In genomic region chr1:12038356-12039140, GRCh38 we compare ENCODE assay signal across 27 cellular contexts. TPM values are rescaled to one million over a fixed set of nuclear protein-coding genes. Genes with fewer than 3 reads are reported as not detected.
DNase-seq lines count a peak whose midpoint lies in the region; ATAC-seq and TF ChIP-seq lines count a peak whose summit lies in the region.
"Had no signal": no experiment of that assay in that cellular context is flagged by ENCODE, and none has a peak within 500 bp of the region (broad histone marks: within the 10 kb centered on the region; RNA-seq: fewer than 3 reads in every experiment).

No MANE protein-coding gene starts in this region.

- no peaks in the 10 kb centered on the region for H4K20me1 ChIP-seq in Loucy (ENCODE audit: insufficient read depth, low read length, poor library complexity, severe bottlenecking)

- H3K4me1 ChIP-seq in Loucy (ENCODE audit: insufficient read depth, low read length, poor library complexity, severe bottlenecking) (no peaks in the 10 kb centered on the region), mesenchymal stem cell (ENCODE audit: control insufficient read depth, insufficient read depth, low read depth, low read length) (peaks cover 7% of the 10 kb centered on the region)
- H3K4me1 ChIP-seq: prostate gland had no signal

- no peaks in the 10 kb centered on the region for H3K9me2 ChIP-seq in Loucy (replicated peaks; ENCODE audit: low read depth, low read length)

- H4K8ac ChIP-seq in mesenchymal stem cell (ENCODE audit: low read length), result no peak overlapping the region

- no peaks in the 10 kb centered on the region for H3K79me2 ChIP-seq in Loucy (ENCODE audit: insufficient read depth, low read length)

- H2BK15ac ChIP-seq in mesenchymal stem cell (ENCODE audit: low read depth, poor library complexity, severe bottlenecking), result no peak overlapping the region

- no peak for DNase-seq in activated naive CD8-positive, alpha-beta T cell treated with anti-CD3 and anti-CD28 coated beads, Interleukin-2, amount 10 ng/mL, durations not matched to agents 7 days and 5 days
- DNase-seq in activated naive CD8-positive, alpha-beta T cell treated with anti-CD3 and anti-CD28 coated beads for 36 hours, result no peak
- no peak for DNase-seq in mesenchymal stem cell
- DNase-seq in stimulated activated naive B cell treated with anti-CD40 and anti-IgM and Interleukin-4, amounts not matched to agents 10 μg/mL and 1 μg/mL and 100 μg/mL, for 72 hours, result no peak
- no peak for DNase-seq in HuH-7.5 (ENCODE audit: low spot score)
- no peak for DNase-seq in hepatic stellate cell (ENCODE audit: low spot score)
- DNase-seq in iPS-NIHi11 (ENCODE audit: low spot score), result no peak
- DNase-seq: activated CD8-positive, alpha-beta memory T cell treated with anti-CD3 and anti-CD28 coated beads, Interleukin-2, amount 10 ng/mL, durations not matched to agents 7 days and 5 days; AML-193; aorta; CD8-positive, alpha-beta memory T cell; foreskin fibroblast; heart left ventricle; kidney glomerular epithelial cell; NCI-H146; NCI-H2107; NCI-H446; NCI-H82; stimulated activated CD4-positive, alpha-beta T cell treated with anti-CD3 and anti-CD28 coated beads, Interleukin-15, amount 100 ng/mL, for 24 hours; stimulated activated naive CD8-positive, alpha-beta T cell treated with anti-CD3 and anti-CD28 coated beads, Interleukin-15, amount 100 ng/mL, for 72 hours; WERI-Rb-1 had no signal

- H3K18ac ChIP-seq in mesenchymal stem cell (ENCODE audit: low read depth in 1 of 2, low read length in 2 of 2), result no peak overlapping the region

- peak overlapping the region; percentile 2 for H3K9ac ChIP-seq in Loucy (ENCODE audit: low read depth, low read length, poor library complexity, severe bottlenecking)
- no peak overlapping the region for H3K9ac ChIP-seq in mesenchymal stem cell (ENCODE audit: low read length)

- H2AFZ ChIP-seq in Loucy (ENCODE audit: low read length) (no peak overlapping the region), mesenchymal stem cell (ENCODE audit: low read depth, low read length) (peak overlapping the region; percentile 3)

- H3K27ac Mint-ChIP-seq in activated naive CD8-positive, alpha-beta T cell treated with anti-CD3 and anti-CD28 coated beads, Interleukin-2, amount 10 ng/mL, durations not matched to agents 7 days and 5 days, result peak overlapping the region; percentile 8
- H3K27ac Mint-ChIP-seq in activated naive CD8-positive, alpha-beta T cell treated with anti-CD3 and anti-CD28 coated beads for 36 hours, result no peak overlapping the region
- peak overlapping the region; percentile 96 for H3K27ac Mint-ChIP-seq in stimulated activated naive B cell treated with anti-CD40 and anti-IgM and Interleukin-4, amounts not matched to agents 10 μg/mL and 1 μg/mL and 100 μg/mL, for 72 hours
- H3K27ac Mint-ChIP-seq: activated CD8-positive, alpha-beta memory T cell treated with anti-CD3 and anti-CD28 coated beads, Interleukin-2, amount 10 ng/mL, durations not matched to agents 7 days and 5 days; activated naive CD4-positive, alpha-beta T cell treated with anti-CD3 and anti-CD28 coated beads, Interleukin-2, amount 50 U/mL, for 24 hours; CD8-positive, alpha-beta memory T cell had no signal

- no peaks in the 10 kb centered on the region for H3K79me1 ChIP-seq in mesenchymal stem cell (replicated peaks; ENCODE audit: low read length, poor library complexity, severe bottlenecking)

- H3K36me3 ChIP-seq in Loucy (ENCODE audit: insufficient read depth, low read length) (no peaks in the 10 kb centered on the region), mesenchymal stem cell (ENCODE audit: control insufficient read depth in 1 of 2, insufficient read depth in 2 of 2, low read depth in 1 of 2, low read length in 2 of 2) (no peaks in the 10 kb centered on the region)
- H3K36me3 ChIP-seq: heart left ventricle, neutrophil, prostate gland, WERI-Rb-1 had no signal

- no peak overlapping the region for H2AK5ac ChIP-seq in mesenchymal stem cell (ENCODE audit: low read length, severe bottlenecking)

- no peak for ATAC-seq in activated naive CD8-positive, alpha-beta T cell treated with anti-CD3 and anti-CD28 coated beads, Interleukin-2, amount 10 ng/mL, durations not matched to agents 7 days and 5 days (ENCODE audit: low read depth)
- ATAC-seq in stimulated activated naive B cell treated with anti-CD40 and anti-IgM and Interleukin-4, amounts not matched to agents 10 μg/mL and 1 μg/mL and 100 μg/mL, for 72 hours (replicated peaks), result peak in 1 of 2 donors; percentile 8
- ATAC-seq: A549; activated CD8-positive, alpha-beta memory T cell treated with anti-CD3 and anti-CD28 coated beads, Interleukin-2, amount 10 ng/mL, durations not matched to agents 7 days and 5 days had no signal

- H4K91ac ChIP-seq in mesenchymal stem cell (ENCODE audit: low read length), result no peak overlapping the region

- WGBS in mesenchymal stem cell, result 87% methylated on average over 15 of the region's 17 CpGs

- H3K36me3 Mint-ChIP-seq in activated naive CD8-positive, alpha-beta T cell treated with anti-CD3 and anti-CD28 coated beads, Interleukin-2, amount 10 ng/mL, durations not matched to agents 7 days and 5 days, result no peaks in the 10 kb centered on the region
- H3K36me3 Mint-ChIP-seq in activated naive CD8-positive, alpha-beta T cell treated with anti-CD3 and anti-CD28 coated beads for 36 hours, result no peaks in the 10 kb centered on the region
- H3K36me3 Mint-ChIP-seq in stimulated activated naive B cell treated with anti-CD40 and anti-IgM and Interleukin-4, amounts not matched to agents 10 μg/mL and 1 μg/mL and 100 μg/mL, for 72 hours, result peaks cover 0 to 8% of the 10 kb centered on the region in 2 donors
- H3K36me3 Mint-ChIP-seq: activated CD8-positive, alpha-beta memory T cell treated with anti-CD3 and anti-CD28 coated beads, Interleukin-2, amount 10 ng/mL, durations not matched to agents 7 days and 5 days; activated naive CD4-positive, alpha-beta T cell treated with anti-CD3 and anti-CD28 coated beads, Interleukin-2, amount 50 U/mL, for 24 hours; CD8-positive, alpha-beta memory T cell had no signal

- H2BK120ac ChIP-seq in mesenchymal stem cell (ENCODE audit: low read depth, low read length), result no peak overlapping the region

- no peak overlapping the region for H3K14ac ChIP-seq in mesenchymal stem cell (ENCODE audit: low read length in 2 of 2)

- no peaks in the 10 kb centered on the region for H3K9me3 Mint-ChIP-seq in activated naive CD8-positive, alpha-beta T cell treated with anti-CD3 and anti-CD28 coated beads, Interleukin-2, amount 10 ng/mL, durations not matched to agents 7 days and 5 days
- no peaks in the 10 kb centered on the region for H3K9me3 Mint-ChIP-seq in activated naive CD8-positive, alpha-beta T cell treated with anti-CD3 and anti-CD28 coated beads for 36 hours
- H3K9me3 Mint-ChIP-seq in stimulated activated naive B cell treated with anti-CD40 and anti-IgM and Interleukin-4, amounts not matched to agents 10 μg/mL and 1 μg/mL and 100 μg/mL, for 72 hours, result no peaks in the 10 kb centered on the region
- H3K9me3 Mint-ChIP-seq: activated naive CD4-positive, alpha-beta T cell treated with anti-CD3 and anti-CD28 coated beads, Interleukin-2, amount 50 U/mL, for 24 hours; CD8-positive, alpha-beta memory T cell; stimulated activated naive CD8-positive, alpha-beta T cell treated with anti-CD3 and anti-CD28 coated beads, Interleukin-15, amount 100 ng/mL, for 72 hours had no signal

- H3K4me1 Mint-ChIP-seq in activated naive CD8-positive, alpha-beta T cell treated with anti-CD3 and anti-CD28 coated beads, Interleukin-2, amount 10 ng/mL, durations not matched to agents 7 days and 5 days, result no peaks in the 10 kb centered on the region
- peaks cover 8% of the 10 kb centered on the region for H3K4me1 Mint-ChIP-seq in activated naive CD8-positive, alpha-beta T cell treated with anti-CD3 and anti-CD28 coated beads for 36 hours
- H3K4me1 Mint-ChIP-seq in stimulated activated naive B cell treated with anti-CD40 and anti-IgM and Interleukin-4, amounts not matched to agents 10 μg/mL and 1 μg/mL and 100 μg/mL, for 72 hours, result peaks cover 27 to 50% of the 10 kb centered on the region in 2 donors
- H3K4me1 Mint-ChIP-seq: activated naive CD4-positive, alpha-beta T cell treated with anti-CD3 and anti-CD28 coated beads, Interleukin-2, amount 50 U/mL, for 24 hours had no signal

- no peak overlapping the region for H3K27ac ChIP-seq in mesenchymal stem cell (ENCODE audit: low read length, poor library complexity, severe bottlenecking)
- H3K27ac ChIP-seq: A549, heart left ventricle, neutrophil, prostate gland, WERI-Rb-1 had no signal

- no peaks in the 10 kb centered on the region for H3K27me3 Mint-ChIP-seq in activated naive CD8-positive, alpha-beta T cell treated with anti-CD3 and anti-CD28 coated beads, Interleukin-2, amount 10 ng/mL, durations not matched to agents 7 days and 5 days
- H3K27me3 Mint-ChIP-seq in activated naive CD8-positive, alpha-beta T cell treated with anti-CD3 and anti-CD28 coated beads for 36 hours, result peaks cover 3% of the 10 kb centered on the region
- H3K27me3 Mint-ChIP-seq in stimulated activated naive B cell treated with anti-CD40 and anti-IgM and Interleukin-4, amounts not matched to agents 10 μg/mL and 1 μg/mL and 100 μg/mL, for 72 hours, result no peaks in the 10 kb centered on the region
- H3K27me3 Mint-ChIP-seq: activated naive CD4-positive, alpha-beta T cell treated with anti-CD3 and anti-CD28 coated beads, Interleukin-2, amount 50 U/mL, for 24 hours; stimulated activated naive CD8-positive, alpha-beta T cell treated with anti-CD3 and anti-CD28 coated beads, Interleukin-15, amount 100 ng/mL, for 72 hours had no signal

- no peak overlapping the region for H3K23ac ChIP-seq in mesenchymal stem cell (ENCODE audit: low read length in 2 of 2)

- no peak overlapping the region for H2BK12ac ChIP-seq in mesenchymal stem cell (ENCODE audit: low read length in 2 of 2)

- POLR2A ChIA-PET in activated naive CD8-positive, alpha-beta T cell treated with anti-CD3 and anti-CD28 coated beads, Interleukin-2, amount 10 ng/mL, durations not matched to agents 7 days and 5 days (lab: Charles Lee), result interaction anchor here (0.8 to 2.5 kb wide), 3 partner anchors 61 to 130 kb away, joined by 3 to 11 read pairs (median 4); partner anchors contain the start of gene KIAA2013

- H3K4ac ChIP-seq in mesenchymal stem cell (ENCODE audit: low read depth in 1 of 2, low read length in 2 of 2), result no peak overlapping the region

- H3K4me3 Mint-ChIP-seq in activated naive CD8-positive, alpha-beta T cell treated with anti-CD3 and anti-CD28 coated beads, Interleukin-2, amount 10 ng/mL, durations not matched to agents 7 days and 5 days, result no peak overlapping the region
- H3K4me3 Mint-ChIP-seq in activated naive CD8-positive, alpha-beta T cell treated with anti-CD3 and anti-CD28 coated beads for 36 hours, result no peak overlapping the region
- H3K4me3 Mint-ChIP-seq in stimulated activated naive B cell treated with anti-CD40 and anti-IgM and Interleukin-4, amounts not matched to agents 10 μg/mL and 1 μg/mL and 100 μg/mL, for 72 hours, result peak overlapping the region; percentile 54 to 59
- H3K4me3 Mint-ChIP-seq: activated CD8-positive, alpha-beta memory T cell treated with anti-CD3 and anti-CD28 coated beads, Interleukin-2, amount 10 ng/mL, durations not matched to agents 7 days and 5 days; activated naive CD4-positive, alpha-beta T cell treated with anti-CD3 and anti-CD28 coated beads, Interleukin-2, amount 50 U/mL, for 24 hours; CD8-positive, alpha-beta memory T cell; stimulated activated naive CD8-positive, alpha-beta T cell treated with anti-CD3 and anti-CD28 coated beads, Interleukin-15, amount 100 ng/mL, for 72 hours had no signal

- H3K9me3 ChIP-seq in Loucy (ENCODE audit: insufficient read depth, low read depth, low read length) (no peaks in the 10 kb centered on the region), mesenchymal stem cell (ENCODE audit: control insufficient read depth, low read length) (no peaks in the 10 kb centered on the region)
- H3K9me3 ChIP-seq: A549, heart left ventricle, neutrophil, prostate gland had no signal

- H3K4me3 ChIP-seq in Loucy (ENCODE audit: low read length, poor library complexity, severe bottlenecking) (no peak overlapping the region), mesenchymal stem cell (ENCODE audit: insufficient read depth in 1 of 2, low read depth in 1 of 2, low read length in 2 of 2) (no peak overlapping the region)
- H3K4me3 ChIP-seq: A549, heart left ventricle, lung, prostate gland had no signal

- H3F3A ChIP-seq in Loucy (ENCODE audit: low read depth), result no peaks in the 10 kb centered on the region

- no peak for TF ChIP-seq CTCF in Loucy (conservative IDR thresholded peaks at IDR 0.05; ENCODE audit: low read length)

- H3K27me3 ChIP-seq in Loucy (ENCODE audit: insufficient read depth, low read length, poor library complexity, severe bottlenecking) (no peaks in the 10 kb centered on the region), mesenchymal stem cell (ENCODE audit: control insufficient read depth in 1 of 2, insufficient read depth in 1 of 2, low read length in 2 of 2) (peaks cover 5 to 19% of the 10 kb centered on the region in 2 experiments)
- H3K27me3 ChIP-seq: heart left ventricle, neutrophil had no signal

- H3K4me2 ChIP-seq in Loucy (ENCODE audit: low read depth, low read length, poor library complexity, severe bottlenecking) (no peak overlapping the region), mesenchymal stem cell (ENCODE audit: low read length, poor library complexity, severe bottlenecking) (no peak overlapping the region)
- H3K4me2 ChIP-seq: A549 had no signal

- no peak overlapping the region for H2BK5ac ChIP-seq in mesenchymal stem cell (ENCODE audit: low read depth, low read length, poor library complexity, severe bottlenecking)

RNA-seq across cellular contexts. Expression of gene MIIP, which starts 19.2 kb away (rescaled TPM):
- total RNA-seq in activated naive CD8-positive, alpha-beta T cell treated with anti-CD3 and anti-CD28 coated beads, Interleukin-2, amount 10 ng/mL, durations not matched to agents 7 days and 5 days, result 10 to 100 TPM; 34.3 to 36.2 TPM
- 10 to 100 TPM; 21.0 to 22.2 TPM for total RNA-seq in activated naive CD8-positive, alpha-beta T cell treated with anti-CD3 and anti-CD28 coated beads for 36 hours
- polyA plus RNA-seq in mesenchymal stem cell (2013, experiment 1 of 2), result 13.4 TPM
- 14.0 TPM for polyA plus RNA-seq in mesenchymal stem cell (2013, experiment 2 of 2)

RNA-seq across cellular contexts. Expression of gene TNFRSF8, which starts 24.6 kb away (rescaled TPM):
- under 1 TPM; 0.17 to 0.22 TPM for total RNA-seq in activated naive CD8-positive, alpha-beta T cell treated with anti-CD3 and anti-CD28 coated beads, Interleukin-2, amount 10 ng/mL, durations not matched to agents 7 days and 5 days
- 1 to 10 TPM; 1.9 to 2.6 TPM for total RNA-seq in activated naive CD8-positive, alpha-beta T cell treated with anti-CD3 and anti-CD28 coated beads for 36 hours
- 0.03 TPM for polyA plus RNA-seq in mesenchymal stem cell (2013, experiment 1 of 2)
- polyA plus RNA-seq in mesenchymal stem cell (2013, experiment 2 of 2), result not detected
- polyA plus RNA-seq: CD8-positive, alpha-beta memory T cell had no signal

RNA-seq across cellular contexts. Expression of gene MFN2, which starts 58.3 kb away (rescaled TPM):
- 10 to 100 TPM; 51.4 TPM for total RNA-seq in activated naive CD8-positive, alpha-beta T cell treated with anti-CD3 and anti-CD28 coated beads, Interleukin-2, amount 10 ng/mL, durations not matched to agents 7 days and 5 days
- 10 to 100 TPM; 78.1 to 84.2 TPM for total RNA-seq in activated naive CD8-positive, alpha-beta T cell treated with anti-CD3 and anti-CD28 coated beads for 36 hours
- polyA plus RNA-seq in mesenchymal stem cell (2013, experiment 1 of 2), result 32.9 TPM
- polyA plus RNA-seq in mesenchymal stem cell (2013, experiment 2 of 2), result 32.5 TPM

Comparison
In these comparisons a context has a peak if more than half of its experiments do, and no peak if none do; other contexts are left out.
1. H3K4me3 Mint-ChIP-seq: peak in stimulated activated naive B cell treated with anti-CD40 and anti-IgM and Interleukin-4, amounts not matched to agents 10 μg/mL and 1 μg/mL and 100 μg/mL, for 72 hours (2 of 2); none in activated naive CD8-positive, alpha-beta T cell treated with anti-CD3 and anti-CD28 coated beads, Interleukin-2, amount 10 ng/mL, durations not matched to agents 7 days and 5 days (single experiment) and activated naive CD8-positive, alpha-beta T cell treated with anti-CD3 and anti-CD28 coated beads for 36 hours (single experiment).